1 cellular context compared by ENCODE assay signal in the genomic region with DNA sequence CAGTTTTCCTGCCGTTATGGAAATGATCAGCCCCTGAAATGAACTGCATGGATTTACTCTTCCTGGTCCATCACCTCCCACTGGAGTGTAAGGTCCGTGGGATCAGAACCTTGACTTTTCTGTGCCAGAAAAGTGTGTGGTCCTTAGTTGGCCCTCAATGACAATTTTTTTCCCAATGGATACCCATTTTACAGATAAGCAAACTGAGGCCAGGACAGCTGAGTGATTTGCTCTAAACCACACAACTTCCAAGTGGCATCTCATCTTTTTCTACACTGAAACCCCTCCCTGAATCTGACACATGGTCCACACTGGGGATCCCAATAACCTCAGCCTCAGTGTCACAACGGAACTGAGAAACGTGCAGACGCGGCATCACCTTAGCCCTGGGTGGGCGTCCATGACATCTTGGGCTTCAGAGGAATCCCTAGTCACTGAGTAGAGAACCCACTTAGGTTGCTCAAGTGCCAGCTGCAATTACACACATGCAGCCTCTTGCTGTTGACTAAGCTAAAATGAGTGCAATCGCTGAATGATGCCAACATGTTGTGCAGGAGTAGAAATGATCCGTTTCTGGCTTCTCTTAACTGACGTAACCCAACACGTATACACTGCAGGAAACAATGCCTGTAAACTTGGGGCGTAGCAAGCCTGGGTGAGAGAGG.
TF ChIP-seq lines count a peak whose summit lies in the region.

No MANE protein-coding gene starts in this region.

TF ChIP-seq in H1, 55 proteins besides CTCF, POLR2A, EP300 and RAD21:
- TF ChIP-seq KDM1A (IDR thresholded peaks at IDR 0.05; ENCODE audit: borderline replicate concordance, low read length) (peak; percentile 64; the same call in 1 of the 2 replicates), RFX5 (IDR thresholded peaks at IDR 0.05; ENCODE audit: borderline replicate concordance, low read depth, low read length) (no peak)
TF ChIP-seq in H1: peak in this region for 1.
